ENCODE assay signal across 1 cellular context in genomic region chr1:78286686-78287085, GRCh38.
TF ChIP-seq lines count a peak whose summit lies in the region.

No MANE protein-coding gene starts in this region.

TF ChIP-seq in GM23338, 12 proteins besides CTCF, POLR2A, EP300 and RAD21 (continued from another document):
- TF ChIP-seq ZNF462 (CRISPR knock-in tag; IDR thresholded peaks at IDR 0.05) = no peak
- TF ChIP-seq ZNF114 (CRISPR knock-in tag; IDR thresholded peaks at IDR 0.05) = no peak
TF ChIP-seq in GM23338: peak in this region for 0.
